ENCODE assay signal across 18 cellular contexts in the genomic region with DNA sequence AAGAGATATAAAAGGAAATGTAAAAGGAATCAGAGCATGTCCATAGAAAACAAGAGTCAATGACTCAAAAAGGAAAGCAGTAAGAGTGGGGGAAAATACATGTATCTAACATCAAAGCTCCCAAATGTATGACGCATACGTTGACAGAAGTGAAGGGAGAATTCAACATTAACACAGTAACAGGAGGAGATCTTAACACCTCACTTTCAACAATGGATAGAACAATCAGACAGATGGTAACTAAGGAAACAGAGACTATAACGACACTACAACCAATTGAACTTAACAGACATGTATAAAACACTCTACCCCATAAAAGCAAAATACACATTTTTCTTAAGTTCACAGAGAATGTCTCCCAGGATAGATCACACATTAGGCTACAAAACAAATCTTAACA.
"Had no signal": no experiment of that assay in that cellular context is flagged by ENCODE, and none has a peak within 500 bp of the region (broad histone marks: within the 10 kb centered on the region; RNA-seq: fewer than 3 reads in every experiment).

No MANE protein-coding gene starts in this region.

- ATAC-seq: esophagus mucosa; heart right ventricle; naive thymus-derived CD4-positive, alpha-beta T cell; sciatic nerve; stimulated activated memory B cell treated with anti-CD40 and anti-IgM and Interleukin-4, amounts not matched to agents 10 μg/mL and 1 μg/mL and 100 μg/mL, for 72 hours; upper lobe of right lung had no signal

- H3K27me3 ChIP-seq: dorsolateral prefrontal cortex, heart right ventricle, neutrophil, spleen, tibial artery, upper lobe of right lung, vagina had no signal

- H3K4me1 ChIP-seq: heart right ventricle, spleen, tibial artery, upper lobe of right lung, vagina had no signal

- H3K9me3 ChIP-seq: heart right ventricle, neutrophil, tibial artery, upper lobe of right lung, vagina had no signal

- H3K36me3 ChIP-seq: heart right ventricle, neutrophil, spleen, tibial artery, upper lobe of right lung, vagina had no signal

- H3K4me3 ChIP-seq: dorsolateral prefrontal cortex, heart right ventricle, spleen, tibial artery, upper lobe of right lung, vagina had no signal

- DNase-seq: dorsolateral prefrontal cortex; effector CD8-positive, alpha-beta T cell; heart right ventricle; hypothalamus; kidney glomerular epithelial cell; naive thymus-derived CD4-positive, alpha-beta T cell; nephron progenitor cell; spleen; stimulated activated CD4-positive, alpha-beta T cell treated with anti-CD3 and anti-CD28 coated beads, Interleukin-15, amount 100 ng/mL, for 24 hours; stimulated activated CD4-positive, alpha-beta T cell treated with anti-CD3 and anti-CD28 coated beads, Interleukin-1b, Interleukin-23, amount 100 ng/mL, for 48 hours; stimulated activated CD4-positive, alpha-beta T cell treated with anti-CD3 and anti-CD28 coated beads, Interleukin-4, amount 100 ng/mL, for 24 hours; tibial artery; upper lobe of right lung had no signal

- H3K27ac ChIP-seq: dorsolateral prefrontal cortex, heart right ventricle, neutrophil, spleen, tibial artery, upper lobe of right lung, vagina had no signal
